17 cellular contexts compared by ENCODE assay signal in genomic region chr2:467543-467891, GRCh38.
DNase-seq lines count a peak whose midpoint lies in the region; ATAC-seq and TF ChIP-seq lines count a peak whose summit lies in the region.
"Had no signal": no experiment of that assay in that cellular context is flagged by ENCODE, and none has a peak within 500 bp of the region (broad histone marks: within the 10 kb centered on the region; RNA-seq: fewer than 3 reads in every experiment).

No MANE protein-coding gene starts in this region.

- H3K79me2 ChIP-seq in H9 (ENCODE audit: insufficient read depth, low read length) (no peaks in the 10 kb centered on the region), trophoblast cell (ENCODE audit: control insufficient read depth, insufficient read depth, low read length, poor library complexity) (no peaks in the 10 kb centered on the region)

- H2BK5ac ChIP-seq in H9 (ENCODE audit: insufficient read length, low read length) (no peak overlapping the region), trophoblast cell (ENCODE audit: low read depth, low read length, poor library complexity) (no peak overlapping the region)

- TF ChIP-seq CTCF in H9 (conservative IDR thresholded peaks at IDR 0.05) = no peak

- H4K20me1 ChIP-seq in H9 (ENCODE audit: control insufficient read depth, insufficient read depth, insufficient read length) = no peaks in the 10 kb centered on the region

- H2BK120ac ChIP-seq in H9 (ENCODE audit: low read depth, low read length, poor library complexity, severe bottlenecking) (no peak overlapping the region), trophoblast cell (ENCODE audit: insufficient read depth, low read length, poor library complexity) (no peak overlapping the region)

- H3T11ph ChIP-seq in H9 (ENCODE audit: low read length) = no peak overlapping the region

- H4K91ac ChIP-seq in H9 (ENCODE audit: insufficient read length, low read depth, low read length) = no peak overlapping the region
- H4K91ac ChIP-seq in trophoblast cell (ENCODE audit: low read depth, low read length) = no peak overlapping the region

- DNase-seq in H9 = no peak
- peak; percentile 12 for DNase-seq in SK-MEL-5 (ENCODE audit: low read depth, low spot score)
- peak in 1 of 2 donors; percentile 4 for DNase-seq in trophoblast cell
- no peak for DNase-seq in NK-92 treated with Interleukin-12 subunit alpha and Interleukin-12 subunit beta, amount 100 ng/mL, for 24 hours (lab: John Stamatoyannopoulos, UW)
- no peak for DNase-seq in NCI-H526 (lab: John Stamatoyannopoulos, UW)
- DNase-seq: activated CD4-positive, alpha-beta T cell treated with anti-CD3 and anti-CD28 coated beads, Interleukin-2, amount 10 ng/mL, durations not matched to agents 24 days and 14 days; activated T-cell treated with anti-CD3 and anti-CD28 coated beads, Interleukin-2, amount 50 U/mL, for 48 hours; AML-193; HCEC 1CT; IMR-90; kidney; NCI-H1092; NCI-H82; T1000 had no signal

- H3K4ac ChIP-seq in H9 (ENCODE audit: low read depth, low read length) (no peak overlapping the region), trophoblast cell (ENCODE audit: low read depth, low read length) (no peak overlapping the region)

- H3K36me3 ChIP-seq in trophoblast cell (ENCODE audit: control insufficient read depth in 1 of 2, insufficient read depth in 2 of 2, low read length in 2 of 2) = no peaks in the 10 kb centered on the region

- H2AFZ ChIP-seq in H9 (ENCODE audit: low read length) = no peak overlapping the region
- no peak overlapping the region for H2AFZ ChIP-seq in trophoblast cell (ENCODE audit: insufficient read depth, low read length, poor library complexity)

- H3K9ac ChIP-seq in H9 (ENCODE audit: extremely low read depth, insufficient read length, low read length) (no peak overlapping the region), trophoblast cell (ENCODE audit: low read length) (no peak overlapping the region)

- no peaks in the 10 kb centered on the region; a peak in 2 of 7 replicates for H3K36me3 Mint-ChIP-seq in H9 (ENCODE audit: insufficient read depth in 1 of 3, low read depth in 3 of 3)

- H4K5ac ChIP-seq in H9 (ENCODE audit: insufficient read length, low read depth, low read length) = no peak overlapping the region

- peak overlapping the region; percentile 74 to 76 for H3K4me3 Mint-ChIP-seq in H9
- H3K4me3 Mint-ChIP-seq: activated CD4-positive, alpha-beta T cell treated with anti-CD3 and anti-CD28 coated beads, Interleukin-2, amount 10 ng/mL, durations not matched to agents 24 days and 14 days had no signal

- H3K4me3 ChIP-seq in iPS-11a (ENCODE audit: low read depth, low read length) (peak overlapping the region; percentile 39), trophoblast cell (ENCODE audit: low read depth, low read length) (no peak overlapping the region)

- H3K27me3 Mint-ChIP-seq in H9 (ENCODE audit: low read depth) = peaks cover 48% of the 10 kb centered on the region

- H3K14ac ChIP-seq in H9 (ENCODE audit: insufficient read depth, low read length) (0 out of 2 replicates have a peak overlapping the region, but pooled peaks have one; percentile 87), trophoblast cell (ENCODE audit: low read length) (no peak overlapping the region)

- H3K27ac ChIP-seq in H9 (ENCODE audit: insufficient read length, low read depth, low read length) (no peak overlapping the region), trophoblast cell (ENCODE audit: low read depth, low read length) (no peak overlapping the region)

- H3K4me1 Mint-ChIP-seq in H9 = peaks cover 5 to 6% of the 10 kb centered on the region in 2 experiments

- H3K18ac ChIP-seq in H9 (ENCODE audit: insufficient read length, low read depth, low read length) (peak overlapping the region; percentile 66), trophoblast cell (ENCODE audit: low read length) (no peak overlapping the region)

- no peak overlapping the region for H2AK5ac ChIP-seq in H9 (ENCODE audit: insufficient read length, low read length)
- no peak overlapping the region for H2AK5ac ChIP-seq in trophoblast cell (ENCODE audit: low read length)

- no peaks in the 10 kb centered on the region; the same call in 1 of the 2 replicates for H3K27me3 ChIP-seq in H9 (ENCODE audit: insufficient read depth, low read length)
- peaks cover 17% of the 10 kb centered on the region for H3K27me3 ChIP-seq in trophoblast cell (ENCODE audit: insufficient read depth, low read length)

- H4K8ac ChIP-seq in H9 (replicated peaks; ENCODE audit: insufficient read length, low read depth, low read length) (no peak overlapping the region), trophoblast cell (ENCODE audit: low read depth, low read length) (no peak overlapping the region)

- H3K4me1 ChIP-seq in H9 (ENCODE audit: insufficient read depth, low read length) (no peaks in the 10 kb centered on the region), trophoblast cell (ENCODE audit: control insufficient read depth in 1 of 2, insufficient read depth in 2 of 2, low read length in 2 of 2) (peaks cover 0 to 8% of the 10 kb centered on the region in 2 experiments)

- no peak overlapping the region for H3K56ac ChIP-seq in H9 (ENCODE audit: insufficient read length, low read depth, low read length)

- in situ Hi-C loops in SK-MEL-5 (cut with HindIII; ENCODE audit: low pct_unique_long_range_greater_than_20kb, low sequenced_read_pairs) = no loop called here

- H3K9me3 Mint-ChIP-seq in H9 = peaks cover 0 to 5% of the 10 kb centered on the region in 2 experiments; a peak in 1 of 5 replicates
- H3K9me3 Mint-ChIP-seq: activated CD4-positive, alpha-beta T cell treated with anti-CD3 and anti-CD28 coated beads, Interleukin-2, amount 10 ng/mL, durations not matched to agents 24 days and 14 days had no signal

- ATAC-seq in HG02852 (IDR thresholded peaks at IDR 0.05; ENCODE audit: unreplicated experiment) (no peak), HG02588 (IDR thresholded peaks at IDR 0.05; ENCODE audit: unreplicated experiment) (no peak)

- no peak overlapping the region for H3K23ac ChIP-seq in H9 (ENCODE audit: insufficient read length, low read depth, low read length)
- H3K23ac ChIP-seq in trophoblast cell (ENCODE audit: low read length) = no peak overlapping the region

- H3K9me3 ChIP-seq in H9 (ENCODE audit: control insufficient read depth, low read depth, low read length) = no peaks in the 10 kb centered on the region
- no peaks in the 10 kb centered on the region for H3K9me3 ChIP-seq in trophoblast cell (ENCODE audit: insufficient read depth, low read depth, low read length)

- no peak overlapping the region for H2BK15ac ChIP-seq in H9 (ENCODE audit: low read depth, low read length)

- H2BK12ac ChIP-seq in H9 (ENCODE audit: insufficient read length, low read depth, low read length) (no peak overlapping the region), trophoblast cell (ENCODE audit: low read length) (no peak overlapping the region)

- no peak overlapping the region for H2BK20ac ChIP-seq in H9 (ENCODE audit: low read depth, low read length, poor library complexity, severe bottlenecking)

- H3K4me2 ChIP-seq in H9 (ENCODE audit: insufficient read depth, insufficient read length, low read length) (peak overlapping the region; percentile 45), trophoblast cell (ENCODE audit: low read length) (peak overlapping the region; percentile 74)

- H3K27ac Mint-ChIP-seq in H9 = no peak overlapping the region
- H3K27ac Mint-ChIP-seq: activated CD4-positive, alpha-beta T cell treated with anti-CD3 and anti-CD28 coated beads, Interleukin-2, amount 10 ng/mL, durations not matched to agents 24 days and 14 days had no signal

- H3K23me2 ChIP-seq in H9 (ENCODE audit: insufficient read length, low read depth, low read length, poor library complexity, severe bottlenecking) = peaks cover 9% of the 10 kb centered on the region

- H4K12ac ChIP-seq in trophoblast cell (ENCODE audit: low read depth, low read length) = no peak overlapping the region

- no peaks in the 10 kb centered on the region for H3K79me1 ChIP-seq in H9 (ENCODE audit: insufficient read depth, low read depth, low read length, poor library complexity, severe bottlenecking)
- H3K79me1 ChIP-seq in trophoblast cell (ENCODE audit: low read length) = no peaks in the 10 kb centered on the region

- WGBS in H9 (ENCODE audit: extremely low coverage, insufficient read length, low lambda C conversion rate) = no CpG with 5 or more reads among the region's 18 CpGs
- no CpG with 5 or more reads among the region's 18 CpGs for WGBS in trophoblast cell (ENCODE audit: extremely low coverage, insufficient coverage, insufficient read length)
